Comparison of ENCODE assay signal across 18 cellular contexts in the genomic region with DNA sequence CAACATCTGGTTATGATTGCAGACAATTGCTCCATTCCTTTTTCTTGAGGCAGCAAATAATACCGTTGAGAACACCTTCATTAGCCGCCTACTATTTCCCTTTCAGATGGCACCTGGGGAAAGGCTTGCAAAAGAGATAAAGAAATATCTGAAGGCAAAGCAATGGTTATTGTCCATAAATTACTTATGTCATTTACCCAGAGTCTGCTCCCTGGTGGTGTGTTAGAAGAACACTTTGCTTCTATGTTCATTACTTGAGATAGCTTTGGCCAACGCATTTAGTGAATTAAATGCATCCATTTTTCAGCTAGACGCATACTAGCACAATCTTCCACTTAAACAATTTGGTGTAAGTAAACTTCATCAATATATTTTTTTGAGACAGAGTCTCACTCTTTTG.
DNase-seq lines count a peak whose midpoint lies in the region; ATAC-seq and TF ChIP-seq lines count a peak whose summit lies in the region.
"Had no signal": no experiment of that assay in that cellular context is flagged by ENCODE, and none has a peak within 500 bp of the region (broad histone marks: within the 10 kb centered on the region; RNA-seq: fewer than 3 reads in every experiment).

No MANE protein-coding gene starts in this region.

- in situ Hi-C loops in IMR-90 (cut with MboI; ENCODE audit: low sequenced_read_pairs) = no loop called here

- no peak for TF ChIP-seq POLR2A in IMR-90 (IDR thresholded peaks at IDR 0.05; ENCODE audit: low read depth, low read length)

- TF ChIP-seq RAD21 in IMR-90 (IDR thresholded peaks at IDR 0.05; ENCODE audit: low read length) = no peak

- H3K14ac ChIP-seq in IMR-90 (replicated peaks; ENCODE audit: low read depth, low read length) = no peak overlapping the region

- dilution Hi-C loops in IMR-90 (cut with HindIII; ENCODE audit: low sequenced_read_pairs, unreplicated experiment) = no loop called here

- H3K56ac ChIP-seq in IMR-90 (ENCODE audit: extremely low read depth, insufficient read depth, low read length) = no peak overlapping the region
- no peak overlapping the region for H3K56ac ChIP-seq in mesendoderm (ENCODE audit: low read length)

- intact Hi-C loops in IMR-90 (cut with micrococcal nuclease) = no loop called here

- H3K4ac ChIP-seq in IMR-90 (ENCODE audit: low read depth, low read length) (no peak overlapping the region), mesendoderm (ENCODE audit: low read depth, low read length) (no peak overlapping the region)

- H3K18ac ChIP-seq in IMR-90 (ENCODE audit: low read depth, low read length) (no peak overlapping the region), mesendoderm (ENCODE audit: low read length) (peak overlapping the region; percentile 75)

- H4K8ac ChIP-seq in IMR-90 (ENCODE audit: low read depth in 2 of 2, low read length in 2 of 2) = no peak overlapping the region
- H4K8ac ChIP-seq in mesendoderm (ENCODE audit: low read depth, low read length) = no peak overlapping the region

- no TSS peak for BruUV-seq in IMR-90 (replicated peaks; lab: Mats Ljungman, UMichigan)

- H3K9me1 ChIP-seq in IMR-90 (ENCODE audit: insufficient read depth, low read length) = no peaks in the 10 kb centered on the region

- H3K36me3 ChIP-seq in IMR-90 (ENCODE audit: control insufficient read depth, insufficient read depth, low read length) = no peaks in the 10 kb centered on the region
- no peaks in the 10 kb centered on the region for H3K36me3 ChIP-seq in OCI-LY1 (ENCODE audit: insufficient read depth, low read length)
- no peaks in the 10 kb centered on the region for H3K36me3 ChIP-seq in mesendoderm (ENCODE audit: control insufficient read depth, insufficient read depth, low read length)
- H3K36me3 ChIP-seq: left ventricle myocardium inferior had no signal

- H3K27me3 ChIP-seq in IMR-90 (ENCODE audit: control insufficient read depth, insufficient read depth, low read length) (no peaks in the 10 kb centered on the region), OCI-LY1 (ENCODE audit: insufficient read depth, low read length) (no peaks in the 10 kb centered on the region), mesendoderm (ENCODE audit: insufficient read depth, low read length, poor library complexity) (no peaks in the 10 kb centered on the region)

- CTCF ChIA-PET in IMR-90 (lab: Yijun Ruan, JAX) = no interaction called here

- H3K4me1 ChIP-seq in IMR-90 (ENCODE audit: control insufficient read depth, insufficient read depth, low read length) (peaks cover 2% of the 10 kb centered on the region; the same call in 1 of the 2 replicates), OCI-LY1 (ENCODE audit: insufficient read depth, low read length, severe bottlenecking) (no peaks in the 10 kb centered on the region), mesendoderm (ENCODE audit: control insufficient read depth, low read depth, low read length) (peaks cover 5% of the 10 kb centered on the region)
- H3K4me1 ChIP-seq: A549, left ventricle myocardium inferior had no signal

- no peak for TF ChIP-seq CTCF in IMR-90 (conservative IDR thresholded peaks at IDR 0.05; ENCODE audit: low read depth, low read length)
- peak; percentile 23; the same call in 1 of the 2 replicates for TF ChIP-seq CTCF in OCI-LY1 (IDR thresholded peaks at IDR 0.05; ENCODE audit: low read length)

- no peaks in the 10 kb centered on the region for H3F3A ChIP-seq in OCI-LY1 (ENCODE audit: insufficient read depth, low read length)

- no peak overlapping the region for H2AK5ac ChIP-seq in IMR-90 (ENCODE audit: low read depth, low read length)
- no peak overlapping the region for H2AK5ac ChIP-seq in mesendoderm (ENCODE audit: low read length)

- no peak for ATAC-seq in IMR-90 (ENCODE audit: low read depth)
- ATAC-seq: A549; activated naive CD4-positive, alpha-beta T cell treated with anti-CD3 and anti-CD28 coated beads, Interleukin-2, amount 50 U/mL, for 72 hours had no signal

- WGBS in IMR-90 (ENCODE audit: extremely low coverage in 2 of 2, insufficient read length in 1 of 2), 2 experiments = no CpG with 5 or more reads among the region's 4 CpGs
- no CpG with 5 or more reads among the region's 4 CpGs for WGBS in mesendoderm (ENCODE audit: extremely low coverage, insufficient coverage, low lambda C conversion rate)

- POLR2A ChIA-PET in IMR-90 (lab: Charles Lee; ENCODE audit: unreplicated experiment) = no interaction called here

- no peak overlapping the region for H4K91ac ChIP-seq in IMR-90 (ENCODE audit: insufficient read depth, low read depth, low read length)

- no peak overlapping the region for H2BK20ac ChIP-seq in IMR-90 (ENCODE audit: low read depth, low read length)

- H4K5ac ChIP-seq in IMR-90 (ENCODE audit: low read depth, low read length) (no peak overlapping the region), mesendoderm (ENCODE audit: low read length) (no peak overlapping the region)

- no peak overlapping the region for H3K9ac ChIP-seq in IMR-90 (ENCODE audit: low read depth, low read length)
- no peak overlapping the region for H3K9ac ChIP-seq in OCI-LY1 (ENCODE audit: low read length)
- no peak overlapping the region for H3K9ac ChIP-seq in mesendoderm (ENCODE audit: low read length)

- H4K20me1 ChIP-seq in IMR-90 (ENCODE audit: insufficient read depth, low read length) (no peaks in the 10 kb centered on the region), OCI-LY1 (ENCODE audit: insufficient read depth, low read length) (no peaks in the 10 kb centered on the region)

- H2BK120ac ChIP-seq in IMR-90 (ENCODE audit: low read depth, low read length) = no peak overlapping the region
- H2BK120ac ChIP-seq in mesendoderm (ENCODE audit: low read depth, low read length) = no peak overlapping the region

- no peaks in the 10 kb centered on the region for H3K9me2 ChIP-seq in OCI-LY1 (ENCODE audit: low read depth, low read length)

- H3K79me1 ChIP-seq in IMR-90 (ENCODE audit: low read depth in 1 of 2, low read length in 2 of 2) = no peaks in the 10 kb centered on the region
- no peaks in the 10 kb centered on the region for H3K79me1 ChIP-seq in mesendoderm (ENCODE audit: low read length)

- no peak overlapping the region for H2AFZ ChIP-seq in IMR-90 (replicated peaks; ENCODE audit: low read length, poor library complexity)
- no peak overlapping the region for H2AFZ ChIP-seq in OCI-LY1 (ENCODE audit: low read length)

- DNase-seq in NCI-H526 (lab: John Stamatoyannopoulos, UW) (peak; percentile 1 to 6), NCI-H526 treated with DMSO at 0.1 percent for 48 hours (lab: John Stamatoyannopoulos, UW) (no peak), IMR-90 (peak; percentile 3), mesendoderm (no peak), AML-193 (lab: John Stamatoyannopoulos, UW) (no peak)
- no peak for DNase-seq in activated CD8-positive, alpha-beta memory T cell treated with anti-CD3 and anti-CD28 coated beads, Interleukin-2, amount 50 U/mL, for 4 hours
- no peak for DNase-seq in activated CD8-positive, alpha-beta memory T cell treated with anti-CD3 and anti-CD28 coated beads for 24 hours
- DNase-seq: activated CD4-positive, CD25-positive, alpha-beta regulatory T cell treated with anti-CD3 and anti-CD28 coated beads, Interleukin-2, amount 50 U/mL, for 72 hours; DMS153; effector memory CD4-positive, alpha-beta T cell; HFFc6; KBM-7; left ventricle myocardium inferior; NCI-H1048; SHP77 had no signal

- H3K4me3 ChIP-seq in IMR-90 (ENCODE audit: insufficient read depth, low read depth, low read length) (no peak overlapping the region), OCI-LY1 (ENCODE audit: low read depth, low read length, poor library complexity, severe bottlenecking) (no peak overlapping the region), mesendoderm (ENCODE audit: low read length) (no peak overlapping the region)
- H3K4me3 ChIP-seq: A549, left ventricle myocardium inferior had no signal

- H3K23ac ChIP-seq in IMR-90 (ENCODE audit: low read depth, low read length) (no peak overlapping the region), mesendoderm (ENCODE audit: low read length) (no peak overlapping the region)

- no peak overlapping the region for H3K4me2 ChIP-seq in IMR-90 (ENCODE audit: low read depth, low read length)
- no peak overlapping the region for H3K4me2 ChIP-seq in OCI-LY1 (ENCODE audit: low read length)
- H3K4me2 ChIP-seq in mesendoderm (ENCODE audit: low read length) = no peak overlapping the region
- H3K4me2 ChIP-seq: A549 had no signal

- no peak overlapping the region for H3K27ac ChIP-seq in IMR-90 (ENCODE audit: insufficient read depth, low read length)
- no peak overlapping the region for H3K27ac ChIP-seq in OCI-LY1 (ENCODE audit: low read depth, low read length, poor library complexity, severe bottlenecking)
- no peak overlapping the region for H3K27ac ChIP-seq in mesendoderm (ENCODE audit: low read depth, low read length)
- H3K27ac ChIP-seq: A549, left ventricle myocardium inferior had no signal

- no peak overlapping the region for H2BK15ac ChIP-seq in IMR-90 (ENCODE audit: low read depth, low read length)
- peak overlapping the region; percentile 23 for H2BK15ac ChIP-seq in mesendoderm (replicated peaks; ENCODE audit: low read depth)

- H2BK5ac ChIP-seq in IMR-90 (ENCODE audit: low read depth, low read length, poor library complexity, severe bottlenecking) (no peak overlapping the region), mesendoderm (ENCODE audit: low read length) (no peak overlapping the region)

- H3K9me3 ChIP-seq in IMR-90 (ENCODE audit: control insufficient read depth, insufficient read depth, low read length) (no peaks in the 10 kb centered on the region), OCI-LY1 (ENCODE audit: low read length) (no peaks in the 10 kb centered on the region)
- H3K9me3 ChIP-seq: A549, left ventricle myocardium inferior had no signal

- H3K79me2 ChIP-seq in OCI-LY1 (ENCODE audit: insufficient read depth, low read length) = no peaks in the 10 kb centered on the region
- H3K79me2 ChIP-seq in mesendoderm (ENCODE audit: control insufficient read depth, insufficient read depth, low read length) = no peaks in the 10 kb centered on the region

- H2AK9ac ChIP-seq in IMR-90 (replicated peaks; ENCODE audit: low read depth, low read length, poor library complexity) = no peak overlapping the region

TF ChIP-seq in IMR-90, 13 proteins besides CTCF, POLR2A, EP300 and RAD21 (continues in another document):
- TF ChIP-seq, protein P1, sequence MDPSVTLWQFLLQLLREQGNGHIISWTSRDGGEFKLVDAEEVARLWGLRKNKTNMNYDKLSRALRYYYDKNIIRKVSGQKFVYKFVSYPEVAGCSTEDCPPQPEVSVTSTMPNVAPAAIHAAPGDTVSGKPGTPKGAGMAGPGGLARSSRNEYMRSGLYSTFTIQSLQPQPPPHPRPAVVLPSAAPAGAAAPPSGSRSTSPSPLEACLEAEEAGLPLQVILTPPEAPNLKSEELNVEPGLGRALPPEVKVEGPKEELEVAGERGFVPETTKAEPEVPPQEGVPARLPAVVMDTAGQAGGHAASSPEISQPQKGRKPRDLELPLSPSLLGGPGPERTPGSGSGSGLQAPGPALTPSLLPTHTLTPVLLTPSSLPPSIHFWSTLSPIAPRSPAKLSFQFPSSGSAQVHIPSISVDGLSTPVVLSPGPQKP (IDR thresholded peaks at IDR 0.05; ENCODE audit: borderline replicate concordance, low read depth, low read length) = no peak
- TF ChIP-seq CEBPB (IDR thresholded peaks at IDR 0.05; ENCODE audit: low read depth, low read length) (no peak), FOS (IDR thresholded peaks at IDR 0.05; ENCODE audit: low read depth, low read length) (no peak), SMC3 (IDR thresholded peaks at IDR 0.05; ENCODE audit: low read depth, low read length) (no peak), CHD1 (IDR thresholded peaks at IDR 0.05; ENCODE audit: low read depth, low read length) (no peak)

Comparison
In these comparisons a context has a peak if more than half of its experiments do, and no peak if none do; other contexts are left out.
1. DNase-seq: peak in NCI-H526 (2 of 2) and IMR-90 (single experiment); none in NCI-H526 treated with DMSO at 0.1 percent for 48 hours (single experiment), mesendoderm (single experiment), AML-193 (0 of 2), activated CD8-positive, alpha-beta memory T cell treated with anti-CD3 and anti-CD28 coated beads, Interleukin-2, amount 50 U/mL, for 4 hours (single experiment) and activated CD8-positive, alpha-beta memory T cell treated with anti-CD3 and anti-CD28 coated beads for 24 hours (single experiment).